In the genomic region with DNA sequence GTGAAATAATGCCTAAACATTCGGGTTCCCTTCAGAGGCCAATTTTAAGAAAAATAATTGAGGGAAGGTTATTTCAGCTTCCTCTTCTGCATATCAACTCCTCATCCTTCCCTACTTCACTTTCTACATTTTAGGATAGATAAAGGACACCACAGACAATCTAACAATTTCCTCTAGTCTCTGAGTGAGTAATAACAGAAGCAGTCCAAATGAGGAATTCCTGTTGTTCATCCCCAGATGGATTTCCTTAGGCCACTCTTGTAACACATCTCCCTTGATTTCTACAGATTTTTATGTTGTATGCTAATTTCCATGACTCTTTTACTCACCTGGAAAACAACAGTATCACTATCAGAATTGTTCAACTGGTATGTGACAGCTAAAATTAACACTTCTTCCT, we compare ENCODE assay signal across 17 cellular contexts.
A peak's percentile ranks its signal among the peaks of the same experiment; 100 is the strongest.
DNase-seq lines count a peak whose midpoint lies in the region; ATAC-seq, FAIRE-seq and TF ChIP-seq lines count a peak whose summit lies in the region.
"Had no signal": no experiment of that assay in that cellular context is flagged by ENCODE, and none has a peak within 500 bp of the region (broad histone marks: within the 10 kb centered on the region; RNA-seq: fewer than 3 reads in every experiment).

No MANE protein-coding gene starts in this region.

- H3K36me3 ChIP-seq in K562 (ENCODE audit: control insufficient read depth, insufficient read depth, low read length): no peaks in the 10 kb centered on the region
- H3K36me3 ChIP-seq: SJSA1 had no signal

- BruUV-seq in K562 (replicated peaks; lab: Mats Ljungman, UMichigan): no TSS peak

- no peak for FAIRE-seq in K562 (lab: Jason Lieb, UNC)
- FAIRE-seq: endothelial cell of umbilical vein had no signal

- CTCF ChIA-PET in K562 (lab: Yijun Ruan, JAX; ENCODE audit: low intra/inter-chr PET ratio): no interaction called here

- no peak overlapping the region for H3K4me2 ChIP-seq in K562 (ENCODE audit: insufficient read depth, low read length)

- no peak overlapping the region for H3K4me3 Mint-ChIP-seq in nephron
- no peak overlapping the region for H3K4me3 Mint-ChIP-seq in T-helper 2 cell treated with Interferon-gamma antibody and Interleukin-4, amounts not matched to agents 5 μg/mL and 100 μg/mL, for 36 hours
- H3K4me3 Mint-ChIP-seq: activated T-cell treated with anti-CD3 and anti-CD28 coated beads, Interleukin-2, amount 50 U/mL, for 4 hours; CD4-positive, alpha-beta memory T cell; neural crest cell had no signal

- H3K9me1 ChIP-seq in K562 (ENCODE audit: control insufficient read depth, insufficient read depth, low read length): no peaks in the 10 kb centered on the region

- H2AFZ ChIP-seq in K562 (ENCODE audit: low read depth, low read length): peak overlapping the region; percentile 35

- no peak for ATAC-seq in K562
- no peak for ATAC-seq in HG03175 (IDR thresholded peaks at IDR 0.05; ENCODE audit: unreplicated experiment)
- ATAC-seq in HG03457 (IDR thresholded peaks at IDR 0.05; ENCODE audit: unreplicated experiment): no peak
- ATAC-seq: activated T-cell treated with anti-CD3 and anti-CD28 coated beads, Interleukin-2, amount 50 U/mL, for 4 hours had no signal

- H3K9me3 ChIP-seq in K562 (replicated peaks; ENCODE audit: control insufficient read depth, insufficient read depth, low read depth, low read length): no peaks in the 10 kb centered on the region
- H3K9me3 ChIP-seq: SJSA1, testis had no signal

- peak overlapping the region in 2 of 3 experiments; percentile 14 to 70 for H3K27ac Mint-ChIP-seq in nephron
- H3K27ac Mint-ChIP-seq in T-helper 2 cell treated with Interferon-gamma antibody and Interleukin-4, amounts not matched to agents 5 μg/mL and 100 μg/mL, for 36 hours: no peak overlapping the region
- H3K27ac Mint-ChIP-seq: CD4-positive, alpha-beta memory T cell had no signal

- no peaks in the 10 kb centered on the region for H4K20me1 ChIP-seq in K562 (replicated peaks; ENCODE audit: control insufficient read depth, insufficient read depth, low read length)

- no peak for TF ChIP-seq EP300 in K562 (IDR thresholded peaks at IDR 0.05; ENCODE audit: low read length)

- DNase-seq in CD1c-positive myeloid dendritic cell (ENCODE audit: extremely low spot score) (peak; percentile 68), MV-4-11 (lab: John Stamatoyannopoulos, UW) (peak; percentile 25), K562 (ENCODE audit: extremely low read depth in 1 of 4, low spot score in 3 of 4) (no peak), substantia nigra (lab: John Stamatoyannopoulos, UW) (no peak)
- DNase-seq in T-helper 2 cell treated with Interferon-gamma antibody and Interleukin-4, amounts not matched to agents 5 μg/mL and 100 μg/mL, for 36 hours (ENCODE audit: low spot score): no peak
- DNase-seq: activated CD4-positive, alpha-beta T cell treated with anti-CD3 and anti-CD28 coated beads, Interleukin-2, amount 50 U/mL, for 48 hours; activated T-cell treated with anti-CD3 and anti-CD28 coated beads, Interleukin-2, amount 50 U/mL, for 4 hours; CD4-positive, alpha-beta memory T cell; mesendoderm; NCI-H1105; testis had no signal

- no peak overlapping the region for H3K9ac ChIP-seq in K562 (ENCODE audit: insufficient read depth in 1 of 2, low read depth in 2 of 2, low read length in 2 of 2)

- no peak for TF ChIP-seq POLR2A in K562 (conservative IDR thresholded peaks at IDR 0.05)

- intact Hi-C loops in K562 (cut with micrococcal nuclease): no loop called here

- no peaks in the 10 kb centered on the region for H3K27me3 ChIP-seq in K562 (ENCODE audit: control insufficient read depth in 2 of 2, insufficient read depth in 2 of 2, low read length in 2 of 2)
- H3K27me3 ChIP-seq: SJSA1, testis had no signal

- H3K79me2 ChIP-seq in K562 (ENCODE audit: control insufficient read depth, insufficient read depth, low read length): no peaks in the 10 kb centered on the region

- no peaks in the 10 kb centered on the region for H3K27me3 Mint-ChIP-seq in nephron (ENCODE audit: low read depth)
- no peaks in the 10 kb centered on the region for H3K27me3 Mint-ChIP-seq in T-helper 2 cell treated with Interferon-gamma antibody and Interleukin-4, amounts not matched to agents 5 μg/mL and 100 μg/mL, for 36 hours (ENCODE audit: low read depth)

- WGBS in K562 (ENCODE audit: insufficient coverage, low coverage, missing lambda C conversion rate): 29% methylated on average over 1 of the region's 1 CpG

- in situ Hi-C loops in K562 (cut with MboI): no loop called here

- no peaks in the 10 kb centered on the region for H3K9me3 Mint-ChIP-seq in nephron
- H3K9me3 Mint-ChIP-seq in T-helper 2 cell treated with Interferon-gamma antibody and Interleukin-4, amounts not matched to agents 5 μg/mL and 100 μg/mL, for 36 hours: no peaks in the 10 kb centered on the region
- H3K9me3 Mint-ChIP-seq: neural crest cell had no signal

- TF ChIP-seq RAD21 in K562 (CRISPR knock-in tag; conservative IDR thresholded peaks at IDR 0.05 in 1 of 2, IDR thresholded peaks at IDR 0.05 in 1 of 2): no peak

- H3K27ac ChIP-seq in K562 (ENCODE audit: extremely low read depth, low read depth, low read length) (no peak overlapping the region), substantia nigra (ENCODE audit: low read depth, low read length, poor library complexity, severe bottlenecking) (no peak overlapping the region)
- H3K27ac ChIP-seq: SJSA1, testis had no signal

- no peaks in the 10 kb centered on the region for H3K36me3 Mint-ChIP-seq in nephron (ENCODE audit: low read depth)
- no peaks in the 10 kb centered on the region for H3K36me3 Mint-ChIP-seq in T-helper 2 cell treated with Interferon-gamma antibody and Interleukin-4, amounts not matched to agents 5 μg/mL and 100 μg/mL, for 36 hours (ENCODE audit: low read depth)
- H3K36me3 Mint-ChIP-seq: CD4-positive, alpha-beta memory T cell had no signal

- no peak for TF ChIP-seq CTCF in K562 (IDR thresholded peaks at IDR 0.05 in 2 of 3, conservative IDR thresholded peaks at IDR 0.05 in 1 of 3; ENCODE audit: insufficient read depth in 2 of 3, low read depth in 1 of 3, low read length in 3 of 3)
- no peak for TF ChIP-seq CTCF in nephron (IDR thresholded peaks at IDR 0.05; ENCODE audit: unreplicated experiment in 3 of 3)

- H3K4me3 ChIP-seq in K562: no peak overlapping the region
- H3K4me3 ChIP-seq: SJSA1, testis had no signal

- peaks cover 4 to 33% of the 10 kb centered on the region in 2 experiments; a peak in 4 of 5 replicates for H3K4me1 ChIP-seq in K562 (replicated peaks in 1 of 2; ENCODE audit: control insufficient read depth in 2 of 2, insufficient read depth in 2 of 2, low read length in 2 of 2)
- H3K4me1 ChIP-seq: SJSA1, testis had no signal

- POLR2A ChIA-PET in K562 (lab: Yijun Ruan, JAX): no interaction called here

- peaks cover 34% of the 10 kb centered on the region for H3K4me1 Mint-ChIP-seq in nephron
- H3K4me1 Mint-ChIP-seq in T-helper 2 cell treated with Interferon-gamma antibody and Interleukin-4, amounts not matched to agents 5 μg/mL and 100 μg/mL, for 36 hours (ENCODE audit: low read depth): no peaks in the 10 kb centered on the region
- H3K4me1 Mint-ChIP-seq: CD4-positive, alpha-beta memory T cell had no signal

TF ChIP-seq in K562, 482 proteins besides CTCF, POLR2A, EP300 and RAD21:
- TF ChIP-seq CBX2 (IDR thresholded peaks at IDR 0.05; ENCODE audit: insufficient read depth, low read length, poor library complexity, severe bottlenecking) (no peak), NBN (IDR thresholded peaks at IDR 0.05; ENCODE audit: low read depth) (no peak), ZNF57 (CRISPR knock-in tag; IDR thresholded peaks at IDR 0.05) (no peak), SRSF9 (IDR thresholded peaks at IDR 0.05; ENCODE audit: borderline replicate concordance, low read depth, low read length) (no peak), MITF (IDR thresholded peaks at IDR 0.05) (no peak), ERF (CRISPR knock-in tag; IDR thresholded peaks at IDR 0.05) (no peak), ZNF212 (CRISPR knock-in tag; IDR thresholded peaks at IDR 0.05) (no peak), TEAD1 (CRISPR knock-in tag; IDR thresholded peaks at IDR 0.05) (no peak), ZNF165 (CRISPR knock-in tag; IDR thresholded peaks at IDR 0.05; ENCODE audit: borderline replicate concordance) (no peak), TAF1 (IDR thresholded peaks at IDR 0.05; ENCODE audit: control insufficient read depth, extremely low read depth, insufficient read depth, low read length, severe bottlenecking) (no peak), MAFF (IDR thresholded peaks at IDR 0.05; ENCODE audit: low read length) (no peak)

Comparison
In these comparisons a context has a peak if more than half of its experiments do, and no peak if none do; other contexts are left out.
1. DNase-seq: peak in CD1c-positive myeloid dendritic cell (single experiment) and MV-4-11 (single experiment); none in K562 (0 of 4), substantia nigra (0 of 49) and T-helper 2 cell treated with Interferon-gamma antibody and Interleukin-4, amounts not matched to agents 5 μg/mL and 100 μg/mL, for 36 hours (single experiment).